24 cellular contexts compared by ENCODE assay signal in the genomic region with DNA sequence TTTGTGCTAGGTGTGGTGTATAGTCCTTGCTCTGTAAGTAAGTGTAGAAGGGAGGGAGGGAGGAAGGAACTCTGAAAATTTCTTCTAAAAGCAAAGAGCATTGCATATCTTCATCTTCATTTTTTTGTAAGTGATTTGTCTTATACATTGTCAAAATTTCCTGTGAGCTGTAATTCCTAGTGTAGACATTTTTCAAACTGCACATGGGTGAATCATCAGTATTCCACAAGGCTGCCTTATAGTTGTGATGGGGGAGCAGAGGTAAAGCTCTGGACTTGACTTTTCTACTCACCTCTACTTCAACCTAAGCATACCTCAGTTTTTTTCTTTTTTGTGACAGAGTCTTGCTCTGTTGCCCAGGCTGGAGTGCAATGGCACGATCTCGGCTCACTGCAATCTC.
"Had no signal": no experiment of that assay in that cellular context is flagged by ENCODE, and none has a peak within 500 bp of the region (broad histone marks: within the 10 kb centered on the region; RNA-seq: fewer than 3 reads in every experiment).

No MANE protein-coding gene starts in this region.

- H3K9me3 Mint-ChIP-seq: activated naive CD8-positive, alpha-beta T cell treated with anti-CD3 and anti-CD28 coated beads, Interleukin-2, amount 50 U/mL, for 24 hours; activated T-helper 1 cell treated with anti-CD3 and anti-CD28 coated beads, Interleukin-12 subunit alpha, Interleukin-12 subunit beta, Interleukin-2, Interleukin-4 antibody, amounts not matched to agents 30 ng/mL and 10 ng/mL and 1 ng/mL, durations not matched to agents 14 hours and 24 hours and 36 hours; central memory CD8-positive, alpha-beta T cell; naive B cell; stimulated activated memory B cell treated with anti-CD40 and anti-IgM and Interleukin-4, amounts not matched to agents 10 μg/mL and 1 μg/mL and 100 μg/mL, for 72 hours had no signal

- H3K4me3 ChIP-seq: coronary artery, esophagus muscularis mucosa, gastrocnemius medialis, lower lobe of right lung, stomach, suprapubic skin, tibial nerve had no signal

- ATAC-seq: activated CD8-positive, alpha-beta T cell treated with anti-CD3 and anti-CD28 coated beads, Interleukin-2, amount 10 ng/mL, durations not matched to agents 7 days and 5 days; activated naive CD8-positive, alpha-beta T cell treated with anti-CD3 and anti-CD28 coated beads, Interleukin-2, amount 50 U/mL, for 24 hours; gastrocnemius medialis; left lobe of liver; lower lobe of right lung; sciatic nerve; stimulated activated memory B cell treated with anti-CD40 and anti-IgM and Interleukin-4, amounts not matched to agents 10 μg/mL and 1 μg/mL and 100 μg/mL, for 72 hours had no signal

- H3K4me1 ChIP-seq: esophagus muscularis mucosa, lower lobe of right lung, stomach, suprapubic skin, tibial nerve had no signal

- H3K27ac Mint-ChIP-seq: activated CD8-positive, alpha-beta T cell treated with anti-CD3 and anti-CD28 coated beads, Interleukin-2, amount 10 ng/mL, durations not matched to agents 7 days and 5 days; activated naive CD8-positive, alpha-beta T cell treated with anti-CD3 and anti-CD28 coated beads, Interleukin-2, amount 50 U/mL, for 24 hours; activated T-helper 1 cell treated with anti-CD3 and anti-CD28 coated beads, Interleukin-12 subunit alpha, Interleukin-12 subunit beta, Interleukin-2, Interleukin-4 antibody, amounts not matched to agents 30 ng/mL and 10 ng/mL and 1 ng/mL, durations not matched to agents 14 hours and 24 hours and 36 hours; naive B cell; stimulated activated memory B cell treated with anti-CD40 and anti-IgM and Interleukin-4, amounts not matched to agents 10 μg/mL and 1 μg/mL and 100 μg/mL, for 72 hours had no signal

- H3K4me3 Mint-ChIP-seq: activated CD8-positive, alpha-beta T cell treated with anti-CD3 and anti-CD28 coated beads, Interleukin-2, amount 10 ng/mL, durations not matched to agents 7 days and 5 days; activated naive CD8-positive, alpha-beta T cell treated with anti-CD3 and anti-CD28 coated beads, Interleukin-2, amount 50 U/mL, for 24 hours; activated T-helper 1 cell treated with anti-CD3 and anti-CD28 coated beads, Interleukin-12 subunit alpha, Interleukin-12 subunit beta, Interleukin-2, Interleukin-4 antibody, amounts not matched to agents 30 ng/mL and 10 ng/mL and 1 ng/mL, durations not matched to agents 14 hours and 24 hours and 36 hours; central memory CD8-positive, alpha-beta T cell; naive B cell; stimulated activated memory B cell treated with anti-CD40 and anti-IgM and Interleukin-4, amounts not matched to agents 10 μg/mL and 1 μg/mL and 100 μg/mL, for 72 hours had no signal

- H3K9me3 ChIP-seq: esophagus muscularis mucosa, gastrocnemius medialis, lower lobe of right lung, stomach, suprapubic skin, tibial nerve had no signal

- H3K27me3 ChIP-seq: esophagus muscularis mucosa, gastrocnemius medialis, stomach, suprapubic skin, tibial nerve had no signal

- H3K36me3 ChIP-seq: esophagus muscularis mucosa, gastrocnemius medialis, lower lobe of right lung, suprapubic skin, tibial nerve had no signal

- H3K27me3 Mint-ChIP-seq: activated naive CD8-positive, alpha-beta T cell treated with anti-CD3 and anti-CD28 coated beads, Interleukin-2, amount 50 U/mL, for 24 hours; central memory CD8-positive, alpha-beta T cell; naive B cell; stimulated activated memory B cell treated with anti-CD40 and anti-IgM and Interleukin-4, amounts not matched to agents 10 μg/mL and 1 μg/mL and 100 μg/mL, for 72 hours had no signal

- DNase-seq: activated CD4-positive, alpha-beta T cell treated with anti-CD3 and anti-CD28 coated beads for 1 hour; activated CD4-positive, alpha-beta T cell treated with anti-CD3 and anti-CD28 coated beads, Interleukin-2, amount 50 U/mL, for 1 hour; activated CD8-positive, alpha-beta T cell treated with anti-CD3 and anti-CD28 coated beads, Interleukin-2, amount 10 ng/mL, durations not matched to agents 7 days and 5 days; activated gamma-delta T cell; activated naive CD4-positive, alpha-beta T cell treated with anti-CD3 and anti-CD28 coated beads, Interleukin-2, amount 50 U/mL, for 16 hours; activated naive CD8-positive, alpha-beta T cell treated with anti-CD3 and anti-CD28 coated beads, Interleukin-2, amount 50 U/mL, for 24 hours; aorta; gastrocnemius medialis; head of caudate nucleus; lower lobe of right lung; naive B cell; occipital lobe; small intestine; stimulated activated CD4-positive, alpha-beta T cell treated with anti-CD3 and anti-CD28 coated beads, Interleukin-15, amount 100 ng/mL, for 24 hours; stomach had no signal

- H3K27ac ChIP-seq: coronary artery, esophagus muscularis mucosa, gastrocnemius medialis, lower lobe of right lung, stomach, suprapubic skin, tibial nerve had no signal
